In the genomic region with DNA sequence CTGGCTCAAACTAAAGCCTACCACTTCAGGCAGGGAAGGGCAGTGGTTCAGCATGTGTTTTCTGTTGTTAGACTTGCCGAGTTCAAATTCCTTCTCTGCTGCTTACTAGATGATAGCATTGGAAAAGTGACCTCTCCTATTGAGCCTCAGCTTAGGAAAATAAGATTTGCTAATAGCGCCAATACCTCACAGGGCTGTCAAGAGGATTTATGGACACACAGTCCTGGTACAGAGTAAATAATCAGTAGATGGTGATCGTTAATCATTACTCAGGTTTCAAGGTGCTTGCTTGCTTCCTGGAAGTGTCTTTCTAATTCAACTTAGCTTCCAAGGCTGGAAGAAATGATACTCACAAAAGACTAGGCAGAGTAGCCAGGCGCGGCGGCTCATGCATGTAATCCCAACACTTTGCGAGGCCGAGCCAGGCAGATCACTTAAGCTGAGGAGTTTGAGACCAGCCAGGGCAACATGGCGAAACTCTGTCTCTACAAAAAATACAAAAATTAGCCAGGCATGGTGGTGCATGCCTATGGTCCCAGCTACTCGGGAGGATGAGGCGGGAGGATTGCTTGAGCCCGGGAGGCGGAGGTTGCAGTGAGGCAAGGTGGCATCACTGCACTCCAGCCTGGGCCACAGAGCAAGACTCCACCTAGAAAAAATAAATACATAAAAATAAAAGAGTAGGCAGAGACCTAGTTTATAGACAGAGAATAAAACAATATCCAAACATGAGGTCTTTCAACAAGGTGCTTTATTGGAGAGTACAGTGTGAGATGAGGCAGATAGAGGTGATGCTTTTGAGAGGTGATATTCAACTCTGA, we compare ENCODE assay signal across 1 cellular context.
TF ChIP-seq lines count a peak whose summit lies in the region.

No MANE protein-coding gene starts in this region.

TF ChIP-seq in HepG2, 621 proteins besides CTCF, POLR2A, EP300 and RAD21 (continued from another document and continues in another):
- TF ChIP-seq, protein P1, sequence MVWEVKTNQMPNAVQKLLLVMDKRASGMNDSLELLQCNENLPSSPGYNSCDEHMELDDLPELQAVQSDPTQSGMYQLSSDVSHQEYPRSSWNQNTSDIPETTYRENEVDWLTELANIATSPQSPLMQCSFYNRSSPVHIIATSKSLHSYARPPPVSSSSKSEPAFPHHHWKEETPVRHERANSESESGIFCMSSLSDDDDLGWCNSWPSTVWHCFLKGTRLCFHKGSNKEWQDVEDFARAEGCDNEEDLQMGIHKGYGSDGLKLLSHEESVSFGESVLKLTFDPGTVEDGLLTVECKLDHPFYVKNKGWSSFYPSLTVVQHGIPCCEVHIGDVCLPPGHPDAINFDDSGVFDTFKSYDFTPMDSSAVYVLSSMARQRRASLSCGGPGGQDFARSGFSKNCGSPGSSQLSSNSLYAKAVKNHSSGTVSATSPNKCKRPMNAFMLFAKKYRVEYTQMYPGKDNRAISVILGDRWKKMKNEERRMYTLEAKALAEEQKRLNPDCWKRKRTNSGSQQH (CRISPR knock-in tag; IDR thresholded peaks at IDR 0.05; ENCODE audit: low read depth) = 0 out of 2 replicates have a peak, but pooled peaks have one; percentile 21
- TF ChIP-seq ZNF468 (CRISPR knock-in tag; IDR thresholded peaks at IDR 0.05) (no peak), MED1 (CRISPR knock-in tag; IDR thresholded peaks at IDR 0.05) (peak; percentile 75), RARA (CRISPR knock-in tag; IDR thresholded peaks at IDR 0.05) (peak; percentile 45; the same call in 1 of the 2 replicates), ZFYVE20 (CRISPR knock-in tag; IDR thresholded peaks at IDR 0.05; ENCODE audit: borderline replicate concordance, low read depth) (no peak), RARG (CRISPR knock-in tag; IDR thresholded peaks at IDR 0.05; ENCODE audit: low read depth) (no peak), HCFC1 (IDR thresholded peaks at IDR 0.05; ENCODE audit: low read depth, low read length) (no peak), ZNF224 (CRISPR knock-in tag; IDR thresholded peaks at IDR 0.05) (no peak), ZSCAN25 (CRISPR knock-in tag; IDR thresholded peaks at IDR 0.05) (no peak), KLF16 (CRISPR knock-in tag; IDR thresholded peaks at IDR 0.05) (no peak), SMAD9 (CRISPR knock-in tag; IDR thresholded peaks at IDR 0.05) (no peak), ZNF230 (CRISPR knock-in tag; IDR thresholded peaks at IDR 0.05) (no peak), PITX1 (CRISPR knock-in tag; IDR thresholded peaks at IDR 0.05) (peak; percentile 74), ZNF552 (CRISPR knock-in tag; IDR thresholded peaks at IDR 0.05; ENCODE audit: borderline replicate concordance) (no peak), CREM (IDR thresholded peaks at IDR 0.05) (peak; percentile 50; the same call in 1 of the 2 replicates), CREM (CRISPR knock-in tag; IDR thresholded peaks at IDR 0.05) (no peak), ISX (CRISPR knock-in tag; conservative IDR thresholded peaks at IDR 0.05) (no peak), TEAD3 (CRISPR knock-in tag; optimal IDR thresholded peaks at IDR 0.05; ENCODE audit: borderline replicate concordance) (peak; percentile 70), SMAD3 (CRISPR knock-in tag; IDR thresholded peaks at IDR 0.05) (peak; percentile 71; the same call in 1 of the 2 replicates), TCF7L2 (IDR thresholded peaks at IDR 0.05; ENCODE audit: low read depth, low read length) (no peak), RELA (CRISPR knock-in tag; IDR thresholded peaks at IDR 0.05) (no peak), ZNF343 (CRISPR knock-in tag; IDR thresholded peaks at IDR 0.05) (no peak), TGIF2 (CRISPR knock-in tag; IDR thresholded peaks at IDR 0.05) (0 out of 2 replicates have a peak, but pooled peaks have one; percentile 25), ZBTB21 (CRISPR knock-in tag; IDR thresholded peaks at IDR 0.05) (no peak), MTA1 (CRISPR knock-in tag; IDR thresholded peaks at IDR 0.05; ENCODE audit: borderline replicate concordance) (no peak), SMYD3 (CRISPR knock-in tag; IDR thresholded peaks at IDR 0.05) (no peak), ZNF20 (CRISPR knock-in tag; IDR thresholded peaks at IDR 0.05) (no peak), ZNF331 (CRISPR knock-in tag; IDR thresholded peaks at IDR 0.05) (peak; percentile 69), ZNF207 (IDR thresholded peaks at IDR 0.05; ENCODE audit: borderline replicate concordance) (no peak), ZNF34 (CRISPR knock-in tag; IDR thresholded peaks at IDR 0.05; ENCODE audit: borderline replicate concordance) (no peak), ERF (CRISPR knock-in tag; IDR thresholded peaks at IDR 0.05) (no peak; the same call in 1 of the 2 replicates), CHCHD3 (CRISPR knock-in tag; IDR thresholded peaks at IDR 0.05) (no peak)
- TF ChIP-seq, protein P2, sequence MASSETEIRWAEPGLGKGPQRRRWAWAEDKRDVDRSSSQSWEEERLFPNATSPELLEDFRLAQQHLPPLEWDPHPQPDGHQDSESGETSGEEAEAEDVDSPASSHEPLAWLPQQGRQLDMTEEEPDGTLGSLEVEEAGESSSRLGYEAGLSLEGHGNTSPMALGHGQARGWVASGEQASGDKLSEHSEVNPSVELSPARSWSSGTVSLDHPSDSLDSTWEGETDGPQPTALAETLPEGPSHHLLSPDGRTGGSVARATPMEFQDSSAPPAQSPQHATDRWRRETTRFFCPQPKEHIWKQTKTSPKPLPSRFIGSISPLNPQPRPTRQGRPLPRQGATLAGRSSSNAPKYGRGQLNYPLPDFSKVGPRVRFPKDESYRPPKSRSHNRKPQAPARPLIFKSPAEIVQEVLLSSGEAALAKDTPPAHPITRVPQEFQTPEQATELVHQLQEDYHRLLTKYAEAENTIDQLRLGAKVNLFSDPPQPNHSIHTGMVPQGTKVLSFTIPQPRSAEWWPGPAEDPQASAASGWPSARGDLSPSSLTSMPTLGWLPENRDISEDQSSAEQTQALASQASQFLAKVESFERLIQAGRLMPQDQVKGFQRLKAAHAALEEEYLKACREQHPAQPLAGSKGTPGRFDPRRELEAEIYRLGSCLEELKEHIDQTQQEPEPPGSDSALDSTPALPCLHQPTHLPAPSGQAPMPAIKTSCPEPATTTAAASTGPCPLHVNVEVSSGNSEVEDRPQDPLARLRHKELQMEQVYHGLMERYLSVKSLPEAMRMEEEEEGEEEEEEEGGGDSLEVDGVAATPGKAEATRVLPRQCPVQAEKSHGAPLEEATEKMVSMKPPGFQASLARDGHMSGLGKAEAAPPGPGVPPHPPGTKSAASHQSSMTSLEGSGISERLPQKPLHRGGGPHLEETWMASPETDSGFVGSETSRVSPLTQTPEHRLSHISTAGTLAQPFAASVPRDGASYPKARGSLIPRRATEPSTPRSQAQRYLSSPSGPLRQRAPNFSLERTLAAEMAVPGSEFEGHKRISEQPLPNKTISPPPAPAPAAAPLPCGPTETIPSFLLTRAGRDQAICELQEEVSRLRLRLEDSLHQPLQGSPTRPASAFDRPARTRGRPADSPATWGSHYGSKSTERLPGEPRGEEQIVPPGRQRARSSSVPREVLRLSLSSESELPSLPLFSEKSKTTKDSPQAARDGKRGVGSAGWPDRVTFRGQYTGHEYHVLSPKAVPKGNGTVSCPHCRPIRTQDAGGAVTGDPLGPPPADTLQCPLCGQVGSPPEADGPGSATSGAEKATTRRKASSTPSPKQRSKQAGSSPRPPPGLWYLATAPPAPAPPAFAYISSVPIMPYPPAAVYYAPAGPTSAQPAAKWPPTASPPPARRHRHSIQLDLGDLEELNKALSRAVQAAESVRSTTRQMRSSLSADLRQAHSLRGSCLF (CRISPR knock-in tag; IDR thresholded peaks at IDR 0.05; ENCODE audit: borderline replicate concordance) = peak; percentile 43; the same call in 1 of the 2 replicates
- TF ChIP-seq, protein P3, sequence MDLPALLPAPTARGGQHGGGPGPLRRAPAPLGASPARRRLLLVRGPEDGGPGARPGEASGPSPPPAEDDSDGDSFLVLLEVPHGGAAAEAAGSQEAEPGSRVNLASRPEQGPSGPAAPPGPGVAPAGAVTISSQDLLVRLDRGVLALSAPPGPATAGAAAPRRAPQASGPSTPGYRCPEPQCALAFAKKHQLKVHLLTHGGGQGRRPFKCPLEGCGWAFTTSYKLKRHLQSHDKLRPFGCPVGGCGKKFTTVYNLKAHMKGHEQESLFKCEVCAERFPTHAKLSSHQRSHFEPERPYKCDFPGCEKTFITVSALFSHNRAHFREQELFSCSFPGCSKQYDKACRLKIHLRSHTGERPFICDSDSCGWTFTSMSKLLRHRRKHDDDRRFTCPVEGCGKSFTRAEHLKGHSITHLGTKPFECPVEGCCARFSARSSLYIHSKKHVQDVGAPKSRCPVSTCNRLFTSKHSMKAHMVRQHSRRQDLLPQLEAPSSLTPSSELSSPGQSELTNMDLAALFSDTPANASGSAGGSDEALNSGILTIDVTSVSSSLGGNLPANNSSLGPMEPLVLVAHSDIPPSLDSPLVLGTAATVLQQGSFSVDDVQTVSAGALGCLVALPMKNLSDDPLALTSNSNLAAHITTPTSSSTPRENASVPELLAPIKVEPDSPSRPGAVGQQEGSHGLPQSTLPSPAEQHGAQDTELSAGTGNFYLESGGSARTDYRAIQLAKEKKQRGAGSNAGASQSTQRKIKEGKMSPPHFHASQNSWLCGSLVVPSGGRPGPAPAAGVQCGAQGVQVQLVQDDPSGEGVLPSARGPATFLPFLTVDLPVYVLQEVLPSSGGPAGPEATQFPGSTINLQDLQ (CRISPR knock-in tag; IDR thresholded peaks at IDR 0.05) = no peak
- TF ChIP-seq, protein P4, sequence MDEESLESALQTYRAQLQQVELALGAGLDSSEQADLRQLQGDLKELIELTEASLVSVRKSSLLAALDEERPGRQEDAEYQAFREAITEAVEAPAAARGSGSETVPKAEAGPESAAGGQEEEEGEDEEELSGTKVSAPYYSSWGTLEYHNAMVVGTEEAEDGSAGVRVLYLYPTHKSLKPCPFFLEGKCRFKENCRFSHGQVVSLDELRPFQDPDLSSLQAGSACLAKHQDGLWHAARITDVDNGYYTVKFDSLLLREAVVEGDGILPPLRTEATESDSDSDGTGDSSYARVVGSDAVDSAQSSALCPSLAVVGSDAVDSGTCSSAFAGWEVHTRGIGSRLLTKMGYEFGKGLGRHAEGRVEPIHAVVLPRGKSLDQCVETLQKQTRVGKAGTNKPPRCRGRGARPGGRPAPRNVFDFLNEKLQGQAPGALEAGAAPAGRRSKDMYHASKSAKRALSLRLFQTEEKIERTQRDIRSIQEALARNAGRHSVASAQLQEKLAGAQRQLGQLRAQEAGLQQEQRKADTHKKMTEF (CRISPR knock-in tag; IDR thresholded peaks at IDR 0.05) = peak; percentile 28; the same call in 1 of the 2 replicates
- TF ChIP-seq, protein P5, sequence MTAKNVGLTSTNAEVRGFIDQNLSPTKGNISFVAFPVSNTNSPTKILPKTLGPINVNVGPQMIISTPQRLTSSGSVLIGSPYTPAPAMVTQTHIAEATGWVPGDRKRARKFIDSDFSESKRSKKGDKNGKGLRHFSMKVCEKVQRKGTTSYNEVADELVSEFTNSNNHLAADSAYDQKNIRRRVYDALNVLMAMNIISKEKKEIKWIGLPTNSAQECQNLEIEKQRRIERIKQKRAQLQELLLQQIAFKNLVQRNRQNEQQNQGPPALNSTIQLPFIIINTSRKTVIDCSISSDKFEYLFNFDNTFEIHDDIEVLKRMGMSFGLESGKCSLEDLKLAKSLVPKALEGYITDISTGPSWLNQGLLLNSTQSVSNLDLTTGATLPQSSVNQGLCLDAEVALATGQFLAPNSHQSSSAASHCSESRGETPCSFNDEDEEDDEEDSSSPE (CRISPR knock-in tag; IDR thresholded peaks at IDR 0.05) = peak; percentile 48; the same call in 1 of the 2 replicates
- TF ChIP-seq, protein P6, sequence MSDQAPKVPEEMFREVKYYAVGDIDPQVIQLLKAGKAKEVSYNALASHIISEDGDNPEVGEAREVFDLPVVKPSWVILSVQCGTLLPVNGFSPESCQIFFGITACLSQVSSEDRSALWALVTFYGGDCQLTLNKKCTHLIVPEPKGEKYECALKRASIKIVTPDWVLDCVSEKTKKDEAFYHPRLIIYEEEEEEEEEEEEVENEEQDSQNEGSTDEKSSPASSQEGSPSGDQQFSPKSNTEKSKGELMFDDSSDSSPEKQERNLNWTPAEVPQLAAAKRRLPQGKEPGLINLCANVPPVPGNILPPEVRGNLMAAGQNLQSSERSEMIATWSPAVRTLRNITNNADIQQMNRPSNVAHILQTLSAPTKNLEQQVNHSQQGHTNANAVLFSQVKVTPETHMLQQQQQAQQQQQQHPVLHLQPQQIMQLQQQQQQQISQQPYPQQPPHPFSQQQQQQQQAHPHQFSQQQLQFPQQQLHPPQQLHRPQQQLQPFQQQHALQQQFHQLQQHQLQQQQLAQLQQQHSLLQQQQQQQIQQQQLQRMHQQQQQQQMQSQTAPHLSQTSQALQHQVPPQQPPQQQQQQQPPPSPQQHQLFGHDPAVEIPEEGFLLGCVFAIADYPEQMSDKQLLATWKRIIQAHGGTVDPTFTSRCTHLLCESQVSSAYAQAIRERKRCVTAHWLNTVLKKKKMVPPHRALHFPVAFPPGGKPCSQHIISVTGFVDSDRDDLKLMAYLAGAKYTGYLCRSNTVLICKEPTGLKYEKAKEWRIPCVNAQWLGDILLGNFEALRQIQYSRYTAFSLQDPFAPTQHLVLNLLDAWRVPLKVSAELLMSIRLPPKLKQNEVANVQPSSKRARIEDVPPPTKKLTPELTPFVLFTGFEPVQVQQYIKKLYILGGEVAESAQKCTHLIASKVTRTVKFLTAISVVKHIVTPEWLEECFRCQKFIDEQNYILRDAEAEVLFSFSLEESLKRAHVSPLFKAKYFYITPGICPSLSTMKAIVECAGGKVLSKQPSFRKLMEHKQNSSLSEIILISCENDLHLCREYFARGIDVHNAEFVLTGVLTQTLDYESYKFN (CRISPR knock-in tag; conservative IDR thresholded peaks at IDR 0.05) = peak; percentile 88
- TF ChIP-seq, protein P7, sequence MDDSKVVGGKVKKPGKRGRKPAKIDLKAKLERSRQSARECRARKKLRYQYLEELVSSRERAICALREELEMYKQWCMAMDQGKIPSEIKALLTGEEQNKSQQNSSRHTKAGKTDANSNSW (CRISPR knock-in tag; IDR thresholded peaks at IDR 0.05; ENCODE audit: borderline replicate concordance) = no peak
- TF ChIP-seq, protein P8, sequence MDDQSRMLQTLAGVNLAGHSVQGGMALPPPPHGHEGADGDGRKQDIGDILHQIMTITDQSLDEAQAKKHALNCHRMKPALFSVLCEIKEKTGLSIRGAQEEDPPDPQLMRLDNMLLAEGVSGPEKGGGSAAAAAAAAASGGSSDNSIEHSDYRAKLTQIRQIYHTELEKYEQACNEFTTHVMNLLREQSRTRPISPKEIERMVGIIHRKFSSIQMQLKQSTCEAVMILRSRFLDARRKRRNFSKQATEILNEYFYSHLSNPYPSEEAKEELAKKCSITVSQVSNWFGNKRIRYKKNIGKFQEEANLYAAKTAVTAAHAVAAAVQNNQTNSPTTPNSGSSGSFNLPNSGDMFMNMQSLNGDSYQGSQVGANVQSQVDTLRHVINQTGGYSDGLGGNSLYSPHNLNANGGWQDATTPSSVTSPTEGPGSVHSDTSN (CRISPR knock-in tag; IDR thresholded peaks at IDR 0.05; ENCODE audit: borderline replicate concordance) = no peak
- TF ChIP-seq, protein P9, sequence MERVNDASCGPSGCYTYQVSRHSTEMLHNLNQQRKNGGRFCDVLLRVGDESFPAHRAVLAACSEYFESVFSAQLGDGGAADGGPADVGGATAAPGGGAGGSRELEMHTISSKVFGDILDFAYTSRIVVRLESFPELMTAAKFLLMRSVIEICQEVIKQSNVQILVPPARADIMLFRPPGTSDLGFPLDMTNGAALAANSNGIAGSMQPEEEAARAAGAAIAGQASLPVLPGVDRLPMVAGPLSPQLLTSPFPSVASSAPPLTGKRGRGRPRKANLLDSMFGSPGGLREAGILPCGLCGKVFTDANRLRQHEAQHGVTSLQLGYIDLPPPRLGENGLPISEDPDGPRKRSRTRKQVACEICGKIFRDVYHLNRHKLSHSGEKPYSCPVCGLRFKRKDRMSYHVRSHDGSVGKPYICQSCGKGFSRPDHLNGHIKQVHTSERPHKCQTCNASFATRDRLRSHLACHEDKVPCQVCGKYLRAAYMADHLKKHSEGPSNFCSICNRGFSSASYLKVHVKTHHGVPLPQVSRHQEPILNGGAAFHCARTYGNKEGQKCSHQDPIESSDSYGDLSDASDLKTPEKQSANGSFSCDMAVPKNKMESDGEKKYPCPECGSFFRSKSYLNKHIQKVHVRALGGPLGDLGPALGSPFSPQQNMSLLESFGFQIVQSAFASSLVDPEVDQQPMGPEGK (CRISPR knock-in tag; IDR thresholded peaks at IDR 0.05) = 0 out of 2 replicates have a peak, but pooled peaks have one; percentile 18
